In genomic region chr6:32151885-32152311, GRCh38 we compare ENCODE assay signal across 1 cellular context.
A peak's percentile ranks its signal among the peaks of the same experiment; 100 is the strongest.
TF ChIP-seq lines count a peak whose summit lies in the region.

PRRT1 (minus strand) TSS chr6:32151939; CDS start chr6:32151827, 112 bp downstream.

TF ChIP-seq in K562, 482 proteins besides CTCF, POLR2A, EP300 and RAD21 (continued from another document):
- peak; percentile 92 for TF ChIP-seq VEZF1 (CRISPR knock-in tag; IDR thresholded peaks at IDR 0.05)
- peak; percentile 54; the same call in 1 of the 2 replicates for TF ChIP-seq ZBTB7A (IDR thresholded peaks at IDR 0.05; ENCODE audit: borderline replicate concordance, control insufficient read depth, low read depth, low read length)
- peak; percentile 26 for TF ChIP-seq RBM39 (optimal IDR thresholded peaks at IDR 0.05; ENCODE audit: low read depth, low read length)
- peak; percentile 78; the same call in 1 of the 2 replicates for TF ChIP-seq SPI1 (IDR thresholded peaks at IDR 0.05; ENCODE audit: borderline replicate concordance, low read depth, low read length)
- no peak for TF ChIP-seq ZNF740 (CRISPR knock-in tag; IDR thresholded peaks at IDR 0.05)
- peak in 1 of 2 experiments; percentile 95; a peak in 2 of 4 replicates for TF ChIP-seq ZNF740 (tag; IDR thresholded peaks at IDR 0.05)
- no peak for TF ChIP-seq ARID2 (IDR thresholded peaks at IDR 0.05)
TF ChIP-seq in K562: peak in this region for 10.
